ENCODE assay signal across 21 cellular contexts in genomic region chr12:16008442-16008841, GRCh38.
DNase-seq lines count a peak whose midpoint lies in the region; ATAC-seq, FAIRE-seq and TF ChIP-seq lines count a peak whose summit lies in the region.
"Had no signal": no experiment of that assay in that cellular context is flagged by ENCODE, and none has a peak within 500 bp of the region (broad histone marks: within the 10 kb centered on the region; RNA-seq: fewer than 3 reads in every experiment).

No MANE protein-coding gene starts in this region.

- peak overlapping the region; percentile 54 for H3K27ac Mint-ChIP-seq in type B pancreatic cell
- H3K27ac Mint-ChIP-seq: B cell had no signal

- H3K9me3 Mint-ChIP-seq in type B pancreatic cell: peaks cover 6% of the 10 kb centered on the region

- no peak overlapping the region for H4K91ac ChIP-seq in IMR-90 (ENCODE audit: insufficient read depth, low read depth, low read length)

- H3K36me3 ChIP-seq in IMR-90 (ENCODE audit: control insufficient read depth, insufficient read depth, low read length) (peaks cover 1% of the 10 kb centered on the region; the same call in 1 of the 2 replicates), HepG2 (replicated peaks in 1 of 2; ENCODE audit: control insufficient read depth in 1 of 2, insufficient read depth in 2 of 2, low read length in 2 of 2) (0 out of 5 replicates have a peak, but pooled peaks cover 0 to 6% of the 10 kb centered on the region in 2 experiments)

- TF ChIP-seq EP300 in HepG2 (IDR thresholded peaks at IDR 0.05; ENCODE audit: low read depth in 2 of 2, low read length in 2 of 2) (no peak), HepG2 (CRISPR knock-in tag; IDR thresholded peaks at IDR 0.05; ENCODE audit: borderline replicate concordance) (no peak)

- H3K27ac ChIP-seq in IMR-90 (ENCODE audit: insufficient read depth, low read length): no peak overlapping the region
- peak overlapping the region; percentile 16 for H3K27ac ChIP-seq in HepG2 (ENCODE audit: extremely low read length, insufficient read depth, low read length)
- H3K27ac ChIP-seq: KMS-11 had no signal

- no peak overlapping the region for H2BK20ac ChIP-seq in IMR-90 (ENCODE audit: low read depth, low read length)

- H2BK120ac ChIP-seq in IMR-90 (ENCODE audit: low read depth, low read length): no peak overlapping the region

- no peaks in the 10 kb centered on the region for H3K27me3 Mint-ChIP-seq in type B pancreatic cell
- H3K27me3 Mint-ChIP-seq: B cell had no signal

- DNase-seq in IMR-90: peak; percentile 4
- DNase-seq in amniotic epithelial cell (ENCODE audit: low read depth): peak; percentile 80
- no peak for DNase-seq in HepG2 (ENCODE audit: low spot score)
- no peak for DNase-seq in type B pancreatic cell (ENCODE audit: extremely low spot score, unreplicated experiment)
- no peak for DNase-seq in cerebellum (ENCODE audit: low spot score)
- DNase-seq: GOT3; NCI-H1694; NCI-H2081 treated with DMSO at 0.1 percent for 48 hours; NK-92 treated with Interleukin-12 subunit alpha and Interleukin-12 subunit beta, amount 100 ng/mL, for 24 hours; SIG-M5; SK-N-SH had no signal

- no peak for FAIRE-seq in HepG2 (lab: Jason Lieb, UNC)
- FAIRE-seq: A204.1, G401.6, GM12892 had no signal

- H4K5ac ChIP-seq in IMR-90 (ENCODE audit: low read depth, low read length): no peak overlapping the region

- H3K9ac ChIP-seq in IMR-90 (ENCODE audit: low read depth, low read length): no peak overlapping the region
- H3K9ac ChIP-seq in HepG2 (ENCODE audit: insufficient read depth, low read depth, low read length): no peak overlapping the region
- H3K9ac ChIP-seq: KMS-11, SK-N-SH had no signal

- H2BK5ac ChIP-seq in IMR-90 (ENCODE audit: low read depth, low read length, poor library complexity, severe bottlenecking): no peak overlapping the region

- no peak overlapping the region for H4K8ac ChIP-seq in IMR-90 (ENCODE audit: low read depth in 2 of 2, low read length in 2 of 2)

- no peaks in the 10 kb centered on the region; the same call in 1 of the 2 replicates for H3K9me1 ChIP-seq in IMR-90 (ENCODE audit: insufficient read depth, low read length)

- H3K4me2 ChIP-seq in IMR-90 (ENCODE audit: low read depth, low read length): no peak overlapping the region
- H3K4me2 ChIP-seq in HepG2 (ENCODE audit: low read depth, low read length): peak overlapping the region; percentile 14
- H3K4me2 ChIP-seq: KMS-11, SK-N-SH had no signal

- H3K9me3 ChIP-seq in IMR-90 (ENCODE audit: control insufficient read depth, insufficient read depth, low read length) (no peaks in the 10 kb centered on the region), HepG2 (ENCODE audit: low read length) (peaks cover 6% of the 10 kb centered on the region; the same call in 1 of the 2 replicates)
- H3K9me3 ChIP-seq: SK-N-SH had no signal

- no peak overlapping the region for H2AK9ac ChIP-seq in IMR-90 (replicated peaks; ENCODE audit: low read depth, low read length, poor library complexity)

- H2AFZ ChIP-seq in IMR-90 (replicated peaks; ENCODE audit: low read length, poor library complexity) (no peak overlapping the region), HepG2 (ENCODE audit: low read length) (no peak overlapping the region)

- H4K20me1 ChIP-seq in IMR-90 (ENCODE audit: insufficient read depth, low read length) (no peaks in the 10 kb centered on the region), HepG2 (ENCODE audit: insufficient read depth, low read length) (no peaks in the 10 kb centered on the region)

- TF ChIP-seq POLR2A in IMR-90 (IDR thresholded peaks at IDR 0.05; ENCODE audit: low read depth, low read length) (no peak), HepG2 (IDR thresholded peaks at IDR 0.05; ENCODE audit: insufficient read depth in 1 of 2, low read depth in 2 of 2, low read length in 2 of 2) (no peak)

- no peaks in the 10 kb centered on the region for H3K4me1 ChIP-seq in IMR-90 (ENCODE audit: control insufficient read depth, insufficient read depth, low read length)
- peaks cover 12% of the 10 kb centered on the region for H3K4me1 ChIP-seq in HepG2 (ENCODE audit: insufficient read depth, low read length)

- CTCF ChIA-PET in IMR-90 (lab: Yijun Ruan, JAX): interaction anchor here (1.4 kb wide), 1 partner anchor 10 kb away, joined by 5 read pairs; no protein-coding TSS in a partner anchor
- CTCF ChIA-PET in HepG2 (lab: Yijun Ruan, JAX; ENCODE audit: low intra/inter-chr PET ratio, low total read pairs): no interaction called here

- in situ Hi-C loops in IMR-90 (cut with MboI; ENCODE audit: low sequenced_read_pairs) (no loop called here), HepG2 (cut with HindIII; ENCODE audit: extremely low pct_ligation_motif_present, low pct_unique_long_range_greater_than_20kb) (no loop called here)

- H3K18ac ChIP-seq in IMR-90 (ENCODE audit: low read depth, low read length): no peak overlapping the region

- ATAC-seq in IMR-90 (ENCODE audit: low read depth) (no peak), HepG2 (peak; percentile 70), HG03354 (IDR thresholded peaks at IDR 0.05; ENCODE audit: poor library complexity, severe bottlenecking, unreplicated experiment) (no peak), HG02981 (IDR thresholded peaks at IDR 0.05; ENCODE audit: unreplicated experiment) (no peak)
- ATAC-seq: HCT116, Panc1 had no signal

- H3K14ac ChIP-seq in IMR-90 (replicated peaks; ENCODE audit: low read depth, low read length): no peak overlapping the region

- BruUV-seq in IMR-90 (replicated peaks; lab: Mats Ljungman, UMichigan): no TSS peak
- BruUV-seq in HepG2 (replicated peaks; lab: Mats Ljungman, UMichigan): no TSS peak

- intact Hi-C loops in IMR-90 (cut with micrococcal nuclease): no loop called here
- intact Hi-C loops in HepG2 (cut with micrococcal nuclease; ENCODE audit: unreplicated experiment): no loop called here

- TF ChIP-seq RAD21 in IMR-90 (IDR thresholded peaks at IDR 0.05; ENCODE audit: low read length) (no peak), HepG2 (CRISPR knock-in tag; IDR thresholded peaks at IDR 0.05) (no peak)

- H3K79me2 ChIP-seq in HepG2 (ENCODE audit: insufficient read depth, low read length): no peaks in the 10 kb centered on the region

- WGBS in IMR-90 (ENCODE audit: extremely low coverage in 2 of 2, insufficient read length in 1 of 2), 2 experiments: 90% methylated on average over 6 of the region's 7 CpGs; no CpG with 5 or more reads in 1 of the 2 experiments
- 77% methylated on average over 7 of the region's 7 CpGs for WGBS in HepG2 (ENCODE audit: low lambda C conversion rate)

- POLR2A ChIA-PET in IMR-90 (lab: Charles Lee; ENCODE audit: unreplicated experiment): no interaction called here
- POLR2A ChIA-PET in HepG2 (lab: Yijun Ruan, JAX): no interaction called here

- no peak overlapping the region for H3K4me3 Mint-ChIP-seq in type B pancreatic cell
- H3K4me3 Mint-ChIP-seq: B cell, CD14-positive monocyte had no signal

- no peak for TF ChIP-seq CTCF in IMR-90 (conservative IDR thresholded peaks at IDR 0.05; ENCODE audit: low read depth, low read length)
- TF ChIP-seq CTCF in HepG2 (CRISPR knock-in tag; IDR thresholded peaks at IDR 0.05): no peak
- TF ChIP-seq CTCF in type B pancreatic cell (conservative IDR thresholded peaks at IDR 0.05): no peak

- H3K27me3 ChIP-seq in IMR-90 (ENCODE audit: control insufficient read depth, insufficient read depth, low read length): no peaks in the 10 kb centered on the region
- no peaks in the 10 kb centered on the region for H3K27me3 ChIP-seq in HepG2 (ENCODE audit: control insufficient read depth in 1 of 2, insufficient read depth in 2 of 2, low read length in 2 of 2)

- no peak overlapping the region for H3K23ac ChIP-seq in IMR-90 (ENCODE audit: low read depth, low read length)

- no peak overlapping the region for H3K4ac ChIP-seq in IMR-90 (ENCODE audit: low read depth, low read length)

- dilution Hi-C loops in IMR-90 (cut with HindIII; ENCODE audit: low sequenced_read_pairs, unreplicated experiment): no loop called here

- peaks cover 54% of the 10 kb centered on the region for H3K36me3 Mint-ChIP-seq in type B pancreatic cell

- no peaks in the 10 kb centered on the region for H3K4me1 Mint-ChIP-seq in type B pancreatic cell (ENCODE audit: unreplicated experiment)
- H3K4me1 Mint-ChIP-seq: B cell had no signal

- no peak overlapping the region for H2AK5ac ChIP-seq in IMR-90 (ENCODE audit: low read depth, low read length)

- peaks cover 0 to 3% of the 10 kb centered on the region in 2 experiments; a peak in 2 of 4 replicates for H3K79me1 ChIP-seq in IMR-90 (ENCODE audit: low read depth in 1 of 2, low read length in 2 of 2)

- H3K4me3 ChIP-seq in IMR-90 (ENCODE audit: insufficient read depth, low read depth, low read length): no peak overlapping the region
- H3K4me3 ChIP-seq in HepG2 (replicated peaks in 1 of 3; ENCODE audit: insufficient read depth in 1 of 3, low read depth in 2 of 3, low read length in 3 of 3): no peak overlapping the region

- no peak overlapping the region for H3K56ac ChIP-seq in IMR-90 (ENCODE audit: extremely low read depth, insufficient read depth, low read length)

- H2BK15ac ChIP-seq in IMR-90 (ENCODE audit: low read depth, low read length): no peak overlapping the region

TF ChIP-seq in IMR-90, 13 proteins besides CTCF, POLR2A, EP300 and RAD21 (continues in another document):
- TF ChIP-seq SMC3 (IDR thresholded peaks at IDR 0.05; ENCODE audit: low read depth, low read length) (no peak), RFX5 (IDR thresholded peaks at IDR 0.05; ENCODE audit: low read depth, low read length) (no peak), RCOR1 (IDR thresholded peaks at IDR 0.05; ENCODE audit: insufficient replicate concordance, low read length) (no peak), NFE2L2 (IDR thresholded peaks at IDR 0.05; ENCODE audit: low read depth, low read length) (no peak), CEBPB (IDR thresholded peaks at IDR 0.05; ENCODE audit: low read depth, low read length) (no peak), CHD1 (IDR thresholded peaks at IDR 0.05; ENCODE audit: low read depth, low read length) (no peak)

TF ChIP-seq in HepG2, 621 proteins besides CTCF, POLR2A, EP300 and RAD21 (continues in another document):
- no peak for TF ChIP-seq REL (CRISPR knock-in tag; conservative IDR thresholded peaks at IDR 0.05)
- TF ChIP-seq SOX13 (IDR thresholded peaks at IDR 0.05): no peak
- no peak for TF ChIP-seq SOX13 (CRISPR knock-in tag; conservative IDR thresholded peaks at IDR 0.05 in 1 of 2, IDR thresholded peaks at IDR 0.05 in 1 of 2)
- TF ChIP-seq NR2F2 (IDR thresholded peaks at IDR 0.05; ENCODE audit: borderline replicate concordance, low read depth): no peak
- no peak for TF ChIP-seq ZBTB26 (CRISPR knock-in tag; IDR thresholded peaks at IDR 0.05; ENCODE audit: borderline replicate concordance)
- peak; percentile 28; the same call in 1 of the 2 replicates for TF ChIP-seq ZMYM4 (CRISPR knock-in tag; IDR thresholded peaks at IDR 0.05)

Comparison
In these comparisons a context has a peak if more than half of its experiments do, and no peak if none do; other contexts are left out.
1. DNase-seq: peak in IMR-90 (single experiment) and amniotic epithelial cell (single experiment); none in HepG2 (single experiment), type B pancreatic cell (single experiment) and cerebellum (single experiment).